ENCODE assay signal across 8 cellular contexts in the genomic region with DNA sequence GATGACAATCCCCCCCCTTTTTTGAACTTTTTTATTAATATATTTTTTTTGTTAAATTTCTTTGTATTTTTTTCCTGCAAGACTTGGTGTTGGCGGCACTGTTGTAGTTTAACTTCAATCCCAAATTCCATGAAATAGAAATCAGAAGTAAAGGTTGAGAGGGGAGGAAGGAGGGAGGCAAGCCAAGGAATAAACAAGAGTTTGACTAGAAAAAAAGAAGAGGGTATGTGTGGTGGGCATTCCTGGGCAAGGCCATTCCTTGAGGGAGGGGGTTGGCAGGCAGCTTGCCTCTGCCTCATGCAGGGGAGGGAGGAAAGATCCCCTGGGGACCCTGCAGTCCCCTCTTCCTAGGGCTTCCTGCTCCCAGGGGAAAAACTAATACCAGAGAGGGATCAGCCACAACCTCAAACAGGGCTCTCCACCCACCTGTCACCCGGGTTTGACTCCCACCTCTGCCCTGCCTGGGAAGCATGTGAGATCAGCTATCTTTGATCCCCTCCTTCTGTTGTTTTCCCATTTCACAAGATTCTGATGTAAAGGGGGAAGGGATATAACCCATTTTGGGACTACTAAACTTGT. TPM values are rescaled to one million over a fixed set of nuclear protein-coding genes. Genes with fewer than 3 reads are reported as not detected.
DNase-seq lines count a peak whose midpoint lies in the region; ATAC-seq and TF ChIP-seq lines count a peak whose summit lies in the region.

No MANE protein-coding gene starts in this region.

- peaks cover 24% of the 10 kb centered on the region for H3K36me3 ChIP-seq in H7 (replicated peaks; ENCODE audit: control insufficient read depth, insufficient read depth, low read length)
- H3K36me3 ChIP-seq in SK-N-MC (ENCODE audit: insufficient read depth, low read length) = no peaks in the 10 kb centered on the region
- no peaks in the 10 kb centered on the region for H3K36me3 ChIP-seq in skeletal muscle satellite cell (ENCODE audit: insufficient read depth, low read length)

- ATAC-seq in GM18873 (IDR thresholded peaks at IDR 0.05; ENCODE audit: low FRiP score, unreplicated experiment) (no peak), GM18511 (IDR thresholded peaks at IDR 0.05; ENCODE audit: unreplicated experiment) (no peak)

- peak overlapping the region; percentile 96 for H3K4me2 ChIP-seq in skeletal muscle satellite cell (ENCODE audit: low read length)

- no peak for TF ChIP-seq CTCF in fibroblast of mammary gland (conservative IDR thresholded peaks at IDR 0.05; ENCODE audit: control insufficient read depth, insufficient read depth, low read depth, low read length)

- no peaks in the 10 kb centered on the region for H3K27me3 ChIP-seq in H7 (ENCODE audit: control insufficient read depth, insufficient read depth, low read length)
- peaks cover 14% of the 10 kb centered on the region for H3K27me3 ChIP-seq in skeletal muscle satellite cell (ENCODE audit: control insufficient read depth, insufficient read depth, low read length)

- H3K9ac ChIP-seq in SK-N-MC (ENCODE audit: insufficient read length) = no peak overlapping the region
- peak overlapping the region; percentile 78 for H3K9ac ChIP-seq in skeletal muscle satellite cell (ENCODE audit: low read depth, low read length)

- H3K9me3 ChIP-seq in SK-N-MC (ENCODE audit: low read depth, low read length) (no peaks in the 10 kb centered on the region), skeletal muscle satellite cell (replicated peaks; ENCODE audit: low read length) (no peaks in the 10 kb centered on the region)

- DNase-seq in H7 (no peak), SK-N-MC (ENCODE audit: low read depth, low spot score) (no peak), fibroblast of mammary gland (ENCODE audit: low read depth) (no peak), SIG-M5 treated with dmso at 0.1 percent for 504 hours (lab: John Stamatoyannopoulos, UW; ENCODE audit: unreplicated experiment) (no peak), HuH-7.5 (ENCODE audit: low spot score) (no peak)

- peaks cover 13% of the 10 kb centered on the region for H3K4me1 ChIP-seq in skeletal muscle satellite cell (ENCODE audit: control insufficient read depth, insufficient read depth, low read length)

- peak overlapping the region; percentile 73; the same call in 1 of the 2 replicates for H3K4me3 ChIP-seq in H7 (ENCODE audit: insufficient read depth, low read depth, low read length)
- peak overlapping the region; percentile 97 for H3K4me3 ChIP-seq in SK-N-MC
- peak overlapping the region; percentile 61 for H3K4me3 ChIP-seq in fibroblast of mammary gland (ENCODE audit: control insufficient read depth, low read depth, low read length)
- peak overlapping the region; percentile 76 for H3K4me3 ChIP-seq in skeletal muscle satellite cell (ENCODE audit: low read length)

- no peak overlapping the region for H3K27ac ChIP-seq in SK-N-MC

RNA-seq across cellular contexts. Expression of gene AP1G2, which starts 0.5 kb away (rescaled TPM):
- total RNA-seq in H7 (2014; rRNA removed; shearing (Covaris generic)) = 83.3 and 94.9 TPM in 2 replicates
- 9.4 and 10.9 TPM in 2 replicates for total RNA-seq in skeletal muscle satellite cell (2012; rRNA removed)

RNA-seq across cellular contexts. Expression of gene JPH4, which starts 10.5 kb away (rescaled TPM):
- total RNA-seq in H7 (2014; rRNA removed; shearing (Covaris generic)) = 1.4 and 2.0 TPM in 2 replicates
- total RNA-seq in skeletal muscle satellite cell (2012; rRNA removed) = under 0.01 TPM in 1 of 2 replicates, not detected in the other

RNA-seq across cellular contexts. Expression of gene THTPA, which starts 12.0 kb away (rescaled TPM):
- 12.1 and 14.0 TPM in 2 replicates for total RNA-seq in H7 (2014; rRNA removed; shearing (Covaris generic))
- 16.2 and 16.5 TPM in 2 replicates for total RNA-seq in skeletal muscle satellite cell (2012; rRNA removed)

RNA-seq across cellular contexts. Expression of gene ZFHX2, which starts 16.5 kb away (rescaled TPM):
- 2.2 and 3.4 TPM in 2 replicates for total RNA-seq in H7 (2014; rRNA removed; shearing (Covaris generic))
- 0.22 and 0.51 TPM in 2 replicates for total RNA-seq in skeletal muscle satellite cell (2012; rRNA removed)
